18 cellular contexts compared by ENCODE assay signal in genomic region chr5:553874-554273, GRCh38. TPM values are rescaled to one million over a fixed set of nuclear protein-coding genes. Genes with fewer than 3 reads are reported as not detected.
DNase-seq lines count a peak whose midpoint lies in the region; ATAC-seq, FAIRE-seq and TF ChIP-seq lines count a peak whose summit lies in the region.
"Had no signal": no experiment of that assay in that cellular context is flagged by ENCODE, and none has a peak within 500 bp of the region (broad histone marks: within the 10 kb centered on the region; RNA-seq: fewer than 3 reads in every experiment).

No MANE protein-coding gene starts in this region.

- no peaks in the 10 kb centered on the region for H3K36me3 Mint-ChIP-seq in effector memory CD8-positive, alpha-beta T cell (ENCODE audit: insufficient read depth)

- no TSS peak for BruUV-seq in HCT116 (replicated peaks; lab: Mats Ljungman, UMichigan)

- peaks cover 21% of the 10 kb centered on the region; the same call in 2 of the 3 replicates for H3K4me1 ChIP-seq in A549
- peaks cover 0 to 7% of the 10 kb centered on the region in 2 experiments; a peak in 1 of 4 replicates for H3K4me1 ChIP-seq in HCT116 (ENCODE audit: control insufficient read depth in 1 of 2, insufficient read depth in 2 of 2, low read length in 2 of 2)
- H3K4me1 ChIP-seq: right atrium auricular region had no signal

- H3K27me3 ChIP-seq in HCT116 (ENCODE audit: insufficient read depth, low read length), result peaks cover 13% of the 10 kb centered on the region
- H3K27me3 ChIP-seq: right atrium auricular region had no signal

- no peak for TF ChIP-seq CTCF in A549 (IDR thresholded peaks at IDR 0.05)
- no peak for TF ChIP-seq CTCF in HCT116 (IDR thresholded peaks at IDR 0.05 in 2 of 3, conservative IDR thresholded peaks at IDR 0.05 in 1 of 3; ENCODE audit: borderline replicate concordance in 1 of 3, insufficient read depth in 1 of 3, low read depth in 2 of 3, low read length in 2 of 3)

- H3K27me3 Mint-ChIP-seq in effector memory CD8-positive, alpha-beta T cell, result peaks cover 29 to 38% of the 10 kb centered on the region in 2 donors

- intact Hi-C loops in HCT116 (cut with micrococcal nuclease), result no loop called here

- DNase-seq in A549 (ENCODE audit: low read depth in 1 of 2, low spot score in 1 of 2), result peak; percentile 58 to 86
- DNase-seq in HCT116 (ENCODE audit: low read depth, low spot score), result peak; percentile 28
- DNase-seq in islet precursor cell, result peak; percentile 50
- DNase-seq in effector memory CD8-positive, alpha-beta T cell, result no peak
- no peak for DNase-seq in NCI-H774 (lab: John Stamatoyannopoulos, UW)
- DNase-seq: activated gamma-delta T cell treated with Interleukin-2 at 50 U/mL for 16 hours; DMS79 treated with DMSO at 0.1 percent for 48 hours; KG1; kidney glomerular epithelial cell; naive B cell; NCI-H2029; stimulated activated CD4-positive, alpha-beta T cell treated with anti-CD3 and anti-CD28 coated beads, Interleukin-4, amount 100 ng/mL, for 24 hours had no signal

- H3K4me2 ChIP-seq in A549 (peak overlapping the region; percentile 75), HCT116 (ENCODE audit: low read length) (peak overlapping the region; percentile 56)

- no peak overlapping the region for H3K4me3 Mint-ChIP-seq in effector memory CD8-positive, alpha-beta T cell
- H3K4me3 Mint-ChIP-seq: naive B cell; stimulated activated memory B cell treated with anti-CD40 and anti-IgM and Interleukin-4, amounts not matched to agents 10 μg/mL and 1 μg/mL and 100 μg/mL, for 72 hours had no signal

- FAIRE-seq in A549 (lab: Jason Lieb, UNC) (no peak), TTC549 (lab: Jason Lieb, UNC) (peak; percentile 28)
- FAIRE-seq: endometrium had no signal

- no peaks in the 10 kb centered on the region for H4K20me1 ChIP-seq in HCT116 (ENCODE audit: insufficient read depth)

- 3% methylated on average over 13 of the region's 13 CpGs for WGBS in A549 (ENCODE audit: missing lambda C conversion rate)

- TF ChIP-seq RAD21 in A549 (conservative IDR thresholded peaks at IDR 0.05 in 1 of 2, IDR thresholded peaks at IDR 0.05 in 1 of 2) (no peak), HCT116 (IDR thresholded peaks at IDR 0.05; ENCODE audit: low read depth) (no peak)

- RAD21 ChIA-PET in HCT116 (lab: Charles Lee; ENCODE audit: low non-redundant PET in 1 of 2, low total read pairs in 2 of 2, uncharacterized antibody in 2 of 2, unreplicated experiment in 2 of 2), result no interaction called here

- no peak overlapping the region for H3K9ac ChIP-seq in HCT116 (ENCODE audit: low read length)

- POLR2A ChIA-PET in A549 (lab: Yijun Ruan, JAX), result no interaction called here
- POLR2A ChIA-PET in HCT116 (lab: Charles Lee), result no interaction called here

- no peak for TF ChIP-seq POLR2A in A549 (IDR thresholded peaks at IDR 0.05; ENCODE audit: low read length)
- TF ChIP-seq POLR2A in HCT116 (IDR thresholded peaks at IDR 0.05; ENCODE audit: borderline replicate concordance, extremely low read depth, insufficient read depth, insufficient read length), result no peak

- no peaks in the 10 kb centered on the region for H3K9me2 ChIP-seq in HCT116 (ENCODE audit: insufficient read depth)

- H3K4me1 Mint-ChIP-seq in effector memory CD8-positive, alpha-beta T cell (ENCODE audit: low read depth in 2 of 2), result no peaks in the 10 kb centered on the region

- CTCF ChIA-PET in A549 (lab: Yijun Ruan, JAX) (no interaction called here), HCT116 (lab: Charles Lee) (no interaction called here)

- no peak for TF ChIP-seq EP300 in A549 (IDR thresholded peaks at IDR 0.05)

- H3K27ac ChIP-seq in A549 (peak overlapping the region in 1 of 2 experiments; percentile 69; a peak in 1 of 6 replicates), HCT116 (ENCODE audit: low read depth, low read length) (no peak overlapping the region)
- H3K27ac ChIP-seq: right atrium auricular region had no signal

- no peaks in the 10 kb centered on the region for H3K79me2 ChIP-seq in HCT116 (ENCODE audit: insufficient read depth, low read length)

- ATAC-seq in A549, result peak; percentile 77 to 88
- ATAC-seq in HCT116, result peak; percentile 90
- no peak for ATAC-seq in effector memory CD8-positive, alpha-beta T cell (replicated peaks)
- no peak for ATAC-seq in GM19463 (IDR thresholded peaks at IDR 0.05; ENCODE audit: unreplicated experiment)
- no peak for ATAC-seq in HG03460 (IDR thresholded peaks at IDR 0.05; ENCODE audit: unreplicated experiment)
- ATAC-seq: stimulated activated memory B cell treated with anti-CD40 and anti-IgM and Interleukin-4, amounts not matched to agents 10 μg/mL and 1 μg/mL and 100 μg/mL, for 72 hours had no signal

- no peaks in the 10 kb centered on the region for H3K36me3 ChIP-seq in HCT116 (ENCODE audit: control insufficient read depth in 1 of 2, insufficient read depth in 2 of 2, low read length in 2 of 2)
- H3K36me3 ChIP-seq: right atrium auricular region had no signal

- H3K4me3 ChIP-seq in A549, result peak overlapping the region; percentile 23
- H3K4me3 ChIP-seq in HCT116 (replicated peaks in 1 of 2; ENCODE audit: low read depth in 1 of 2, low read length in 2 of 2), result peak overlapping the region; percentile 15 to 28; a peak in 2 of 4 replicates
- H3K4me3 ChIP-seq: right atrium auricular region had no signal

- peaks cover 3% of the 10 kb centered on the region; the same call in 1 of the 3 replicates for H3K9me3 ChIP-seq in A549
- no peaks in the 10 kb centered on the region; a peak in 1 of 4 replicates for H3K9me3 ChIP-seq in HCT116 (ENCODE audit: control insufficient read depth in 1 of 2, insufficient read depth in 1 of 2, low read depth in 1 of 2, low read length in 2 of 2)

- no peak overlapping the region for H3K27ac Mint-ChIP-seq in effector memory CD8-positive, alpha-beta T cell
- H3K27ac Mint-ChIP-seq: naive B cell; stimulated activated memory B cell treated with anti-CD40 and anti-IgM and Interleukin-4, amounts not matched to agents 10 μg/mL and 1 μg/mL and 100 μg/mL, for 72 hours had no signal

- peak overlapping the region; percentile 94 for H2AFZ ChIP-seq in HCT116 (ENCODE audit: low read depth, low read length, poor library complexity, severe bottlenecking)

- no peaks in the 10 kb centered on the region for H3K9me3 Mint-ChIP-seq in effector memory CD8-positive, alpha-beta T cell

TF ChIP-seq in A549, 52 proteins besides CTCF, POLR2A, EP300 and RAD21 (continues in another document):
- TF ChIP-seq MAFK (IDR thresholded peaks at IDR 0.05; ENCODE audit: partially characterized antibody), result no peak
- no peak for TF ChIP-seq ESRRA (IDR thresholded peaks at IDR 0.05; ENCODE audit: borderline replicate concordance, low read length)
- TF ChIP-seq FOSL2 (IDR thresholded peaks at IDR 0.05), result no peak
- no peak for TF ChIP-seq FOSL2 (CRISPR knock-in tag; IDR thresholded peaks at IDR 0.05)
- TF ChIP-seq ELK1 (IDR thresholded peaks at IDR 0.05; ENCODE audit: low read depth, low read length), result no peak
- TF ChIP-seq KDM5A (IDR thresholded peaks at IDR 0.05), result no peak
- no peak for TF ChIP-seq MAZ (IDR thresholded peaks at IDR 0.05; ENCODE audit: borderline replicate concordance, low read depth, low read length)

TF ChIP-seq in HCT116, 20 proteins besides CTCF, POLR2A, EP300 and RAD21:
- no peak for TF ChIP-seq EZH2 (IDR thresholded peaks at IDR 0.05)
- no peak for TF ChIP-seq SIN3A (IDR thresholded peaks at IDR 0.05; ENCODE audit: low read depth)
- TF ChIP-seq POLR2AphosphoS5 (IDR thresholded peaks at IDR 0.05; ENCODE audit: low read depth, low read length), result no peak
- TF ChIP-seq ELF1 (IDR thresholded peaks at IDR 0.05; ENCODE audit: borderline replicate concordance, low read depth), result no peak
- TF ChIP-seq EZH2phosphoT487 (IDR thresholded peaks at IDR 0.05; ENCODE audit: borderline replicate concordance), result no peak
- no peak for TF ChIP-seq ZNF274 (IDR thresholded peaks at IDR 0.05; ENCODE audit: low read depth, low read length)
- no peak for TF ChIP-seq EGR1 (IDR thresholded peaks at IDR 0.05; ENCODE audit: low read depth)
- TF ChIP-seq YY1 (IDR thresholded peaks at IDR 0.05; ENCODE audit: extremely low read depth, insufficient replicate concordance, low read depth, low read length), result no peak
- TF ChIP-seq CBX3 (IDR thresholded peaks at IDR 0.05; ENCODE audit: low read depth), result no peak
- no peak for TF ChIP-seq TCF7L2 (IDR thresholded peaks at IDR 0.05; ENCODE audit: borderline replicate concordance, extremely low read depth, insufficient read depth, insufficient read length)

RNA-seq across cellular contexts. Expression of gene SLC9A3, which starts 29.6 kb away (rescaled TPM):
- 1.3 and 1.5 TPM in 2 replicates for polyA plus RNA-seq in A549 (2011; rRNA removed)
- polyA plus RNA-seq in A549 (2012; cell fraction: cytosol; rRNA removed), result 1.5 and 2.7 TPM in 2 replicates
- polyA plus RNA-seq in A549 (2012; cell fraction: nucleus; rRNA removed), result 2.2 TPM in 2 replicates
- polyA plus RNA-seq in A549 (2017; fragmentation: RNase III; extraction: RNeasy Plus Mini Kit Qiagen cat#74134 plus additional on column Dnase treatment), result 1.3 TPM in 3 replicates
- polyA minus RNA-seq in A549 (2011; rRNA and poly(A)+ RNA removed), result 0.17 and 0.34 TPM in 2 replicates
- 1.5 TPM for total RNA-seq in HCT116 (2021; ENCODE audit: unreplicated experiment)
- 0.85 and 1.1 TPM in 2 replicates for polyA plus RNA-seq in HCT116 (2012)

RNA-seq across cellular contexts. Expression of gene CEP72, which starts 58.3 kb away (rescaled TPM):
- polyA plus RNA-seq in A549 (2011; rRNA removed) (10.5 and 11.1 TPM in 2 replicates), A549 (2017; fragmentation: RNase III; extraction: RNeasy Plus Mini Kit Qiagen cat#74134 plus additional on column Dnase treatment) (10.6 to 10.8 TPM (median 10.8 TPM) in 3 replicates)
- 18.5 and 18.8 TPM in 2 replicates for polyA plus RNA-seq in A549 (2012; cell fraction: cytosol; rRNA removed)
- 31.0 and 35.4 TPM in 2 replicates for polyA plus RNA-seq in A549 (2012; cell fraction: nucleus; rRNA removed)
- 16.0 and 18.1 TPM in 2 replicates for polyA minus RNA-seq in A549 (2011; rRNA and poly(A)+ RNA removed)
- total RNA-seq in HCT116 (2021; ENCODE audit: unreplicated experiment), result 25.6 TPM
- polyA plus RNA-seq in HCT116 (2012), result 12.9 and 13.5 TPM in 2 replicates

Comparison
In these comparisons a context has a peak if more than half of its experiments do, and no peak if none do; other contexts are left out.
1. ATAC-seq: peak in A549 (2 of 2) and HCT116 (single experiment); none in effector memory CD8-positive, alpha-beta T cell (single experiment), GM19463 (single experiment) and HG03460 (single experiment).
2. DNase-seq: peak in A549 (2 of 2), HCT116 (single experiment) and islet precursor cell (single experiment); none in effector memory CD8-positive, alpha-beta T cell (0 of 3) and NCI-H774 (single experiment).